In the genomic region with DNA sequence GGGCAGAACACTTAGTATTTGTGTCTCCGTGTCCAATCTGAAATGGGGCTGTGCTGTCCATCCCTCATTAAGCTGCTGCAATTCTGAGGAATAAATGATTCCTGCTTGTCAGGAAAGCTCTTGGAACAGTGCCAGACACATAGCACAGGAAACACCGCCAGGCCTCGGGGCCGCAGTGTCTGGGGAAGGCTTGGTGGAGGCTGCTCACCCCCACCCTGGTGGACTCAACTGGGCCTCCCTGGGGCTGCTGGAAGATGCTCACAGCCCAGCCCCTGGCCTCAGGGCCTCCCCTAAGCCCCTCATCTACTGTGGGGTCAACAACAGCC, we compare ENCODE assay signal across 14 cellular contexts. TPM values are rescaled to one million over a fixed set of nuclear protein-coding genes. Genes with fewer than 3 reads are reported as not detected.
DNase-seq lines count a peak whose midpoint lies in the region; ATAC-seq and TF ChIP-seq lines count a peak whose summit lies in the region.
"Had no signal": no experiment of that assay in that cellular context is flagged by ENCODE, and none has a peak within 500 bp of the region (broad histone marks: within the 10 kb centered on the region; RNA-seq: fewer than 3 reads in every experiment).

No MANE protein-coding gene starts in this region.

- H2AFZ ChIP-seq in fibroblast of lung (ENCODE audit: low read length), result no peak overlapping the region

- BruUV-seq in Panc1 (replicated peaks; lab: Mats Ljungman, UMichigan), result no TSS peak

- H3K79me2 ChIP-seq in fibroblast of lung (ENCODE audit: control insufficient read depth, insufficient read depth, low read length), result no peaks in the 10 kb centered on the region

- ATAC-seq in Panc1, result 0 out of 2 replicates have a peak, but pooled peaks have one; percentile 30
- no peak for ATAC-seq in psoas muscle
- ATAC-seq: activated T-cell treated with anti-CD3 and anti-CD28 coated beads, Interleukin-2, amount 50 U/mL, for 72 hours; effector memory CD8-positive, alpha-beta T cell; natural killer cell treated with Interleukin-12 subunit alpha and Interleukin-12 subunit beta and Interleukin-15 and Interleukin-18, amount 100 ng/mL, for 72 hours had no signal

- POLR2A ChIA-PET in Panc1 (lab: Charles Lee) (no interaction called here), RWPE1 (lab: Yijun Ruan, JAX; ENCODE audit: low non-redundant PET) (no interaction called here)

- no peaks in the 10 kb centered on the region for H3K36me3 ChIP-seq in Panc1 (ENCODE audit: control insufficient read depth, insufficient read depth, low read length)
- no peaks in the 10 kb centered on the region for H3K36me3 ChIP-seq in fibroblast of lung (ENCODE audit: control insufficient read depth, insufficient read depth, low read length)
- H3K36me3 ChIP-seq in psoas muscle (ENCODE audit: insufficient read depth in 1 of 2, low read depth in 1 of 2), result no peaks in the 10 kb centered on the region

- WGBS in psoas muscle, 3 donors, result 21 to 56% (median 21%) methylated on average over 4 of the region's 4 CpGs

- H3K27ac ChIP-seq in Panc1 (ENCODE audit: low read length) (no peak overlapping the region), fibroblast of lung (ENCODE audit: insufficient read depth, low read length) (no peak overlapping the region), psoas muscle (peak overlapping the region; percentile 85), RWPE1 (no peak overlapping the region)

- H3K4me3 ChIP-seq in Panc1 (ENCODE audit: low read depth in 2 of 2, low read length in 2 of 2) (no peak overlapping the region), fibroblast of lung (replicated peaks in 1 of 4; ENCODE audit: control extremely low read depth in 1 of 4, insufficient read depth in 1 of 4, low read depth in 3 of 4, low read length in 4 of 4) (no peak overlapping the region), psoas muscle (peak overlapping the region; percentile 66)

- no peak for TF ChIP-seq CTCF in Panc1 (IDR thresholded peaks at IDR 0.05)
- TF ChIP-seq CTCF in fibroblast of lung (conservative IDR thresholded peaks at IDR 0.05 in 1 of 2, IDR thresholded peaks at IDR 0.05 in 1 of 2; ENCODE audit: low read depth in 1 of 2, low read length in 2 of 2), result no peak
- TF ChIP-seq CTCF in psoas muscle (IDR thresholded peaks at IDR 0.05), result no peak
- no peak for TF ChIP-seq CTCF in GM10266 (IDR thresholded peaks at IDR 0.05; ENCODE audit: control insufficient read depth, insufficient read depth, low read depth, missing control alignments)
- no peak for TF ChIP-seq CTCF in RWPE1 (conservative IDR thresholded peaks at IDR 0.05; ENCODE audit: low read depth)

- intact Hi-C loops in Panc1 (cut with micrococcal nuclease; ENCODE audit: unreplicated experiment) (no loop called here), psoas muscle (cut with DNase I) (no loop called here)

- DNase-seq in Panc1 (ENCODE audit: low read depth, low spot score) (no peak), fibroblast of lung (ENCODE audit: low read depth in 2 of 2) (peak; percentile 20 to 24), psoas muscle (no peak), LoVo (ENCODE audit: low spot score) (no peak), GM10266 (ENCODE audit: extremely low spot score) (no peak), RWPE1 (ENCODE audit: low spot score) (no peak)
- DNase-seq: activated CD4-positive, alpha-beta T cell treated with anti-CD3 and anti-CD28 coated beads for 48 hours; activated T-cell treated with anti-CD3 and anti-CD28 coated beads, Interleukin-2, amount 50 U/mL, for 72 hours; effector memory CD8-positive, alpha-beta T cell; HCEC 1CT; NCI-H1048; SW 1271 had no signal

- TF ChIP-seq EP300 in Ishikawa (IDR thresholded peaks at IDR 0.05; ENCODE audit: borderline replicate concordance), result no peak

- H3K27me3 ChIP-seq in Panc1 (ENCODE audit: control insufficient read depth, insufficient read depth, low read length) (no peaks in the 10 kb centered on the region), fibroblast of lung (ENCODE audit: control insufficient read depth, insufficient read depth, low read length) (no peaks in the 10 kb centered on the region), psoas muscle (ENCODE audit: insufficient read depth in 3 of 3, low read length in 2 of 3) (no peaks in the 10 kb centered on the region)

- H4K20me1 ChIP-seq in fibroblast of lung (ENCODE audit: control insufficient read depth, extremely low read depth, insufficient read depth, low read length), result no peaks in the 10 kb centered on the region

- in situ Hi-C loops in Panc1 (cut with HindIII; ENCODE audit: low pct_unique_long_range_greater_than_20kb, low sequenced_read_pairs), result no loop called here

- H3K9me3 ChIP-seq in Panc1 (ENCODE audit: control insufficient read depth, insufficient read depth, low read depth, low read length) (no peaks in the 10 kb centered on the region), fibroblast of lung (ENCODE audit: control insufficient read depth, insufficient read depth, low read depth, low read length) (no peaks in the 10 kb centered on the region), psoas muscle (no peaks in the 10 kb centered on the region)

- CTCF ChIA-PET in Panc1 (lab: Charles Lee) (no interaction called here), RWPE1 (lab: Yijun Ruan, JAX) (no interaction called here)

- no peak overlapping the region for H3K4me2 ChIP-seq in fibroblast of lung (ENCODE audit: extremely low read depth, insufficient read depth, low read length)

- no peak for TF ChIP-seq RAD21 in Ishikawa (IDR thresholded peaks at IDR 0.05; ENCODE audit: low read depth)

- H3K4me1 ChIP-seq in Panc1 (ENCODE audit: control insufficient read depth, insufficient read depth, low read length) (no peaks in the 10 kb centered on the region), fibroblast of lung (ENCODE audit: control insufficient read depth, extremely low read depth, insufficient read depth, low read length) (no peaks in the 10 kb centered on the region), psoas muscle (peaks cover 21% of the 10 kb centered on the region)

- no peak overlapping the region for H3K9ac ChIP-seq in fibroblast of lung (ENCODE audit: insufficient read depth, low read length)

TF ChIP-seq in Ishikawa, 13 proteins besides CTCF, POLR2A, EP300 and RAD21:
- peak; percentile 43; the same call in 1 of the 2 replicates for TF ChIP-seq NFIC (IDR thresholded peaks at IDR 0.05)
- TF ChIP-seq CREB1 (IDR thresholded peaks at IDR 0.05; ENCODE audit: low read depth), result no peak

RNA-seq across cellular contexts. Expression of a gene that starts 40.3 kb away (rescaled TPM):
- total RNA-seq in Panc1 (2021; ENCODE audit: unreplicated experiment) (32.0 TPM), fibroblast of lung (39.0 and 51.5 TPM in 2 replicates), psoas muscle (10 to 100 TPM; 30.0 to 44.2 (median 35.7) TPM)
- polyA plus RNA-seq in Panc1 (2012; ENCODE audit: insufficient read length), result 9.0 TPM
- polyA plus RNA-seq in fibroblast of lung (20.9 and 32.5 TPM in 2 replicates), psoas muscle (10 to 100 TPM; 10.8 to 40.3 (median 21.3) TPM)
- 9.9 and 14.2 TPM in 2 replicates for polyA plus RNA-seq in fibroblast of lung (2012)
- 27.6 and 29.3 TPM in 2 replicates for polyA minus RNA-seq in fibroblast of lung (ENCODE audit: low replicate concordance)

Comparison
In these comparisons a context has a peak if more than half of its experiments do, and no peak if none do; other contexts are left out.
1. DNase-seq: peak in fibroblast of lung (2 of 2); none in Panc1 (single experiment), psoas muscle (0 of 2), LoVo (single experiment), GM10266 (single experiment) and RWPE1 (single experiment).